Comparison of ENCODE assay signal across 33 cellular contexts in the genomic region with DNA sequence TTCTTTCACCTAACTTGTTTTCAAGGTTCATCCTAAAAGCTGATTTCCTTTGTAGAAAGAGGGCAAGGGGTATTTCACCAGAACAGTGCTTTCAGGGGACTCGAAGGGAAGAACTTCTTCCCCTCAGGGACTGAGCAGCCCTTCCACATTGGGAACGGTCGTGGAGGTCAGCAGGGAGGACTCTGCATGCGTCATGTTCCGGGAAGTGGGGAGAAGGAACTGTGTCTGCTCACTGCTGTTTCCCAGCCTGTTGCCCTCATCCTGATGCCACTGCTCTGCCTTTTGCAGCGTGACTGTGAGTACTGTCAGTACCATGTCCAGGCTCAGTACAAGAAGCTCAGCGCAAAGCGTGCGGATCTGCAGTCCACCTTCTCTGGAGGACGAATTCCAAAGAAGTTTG. TPM values are rescaled to one million over a fixed set of nuclear protein-coding genes. Genes with fewer than 3 reads are reported as not detected.
DNase-seq lines count a peak whose midpoint lies in the region; ATAC-seq, FAIRE-seq and TF ChIP-seq lines count a peak whose summit lies in the region.
"Had no signal": no experiment of that assay in that cellular context is flagged by ENCODE, and none has a peak within 500 bp of the region (broad histone marks: within the 10 kb centered on the region; RNA-seq: fewer than 3 reads in every experiment).

No MANE protein-coding gene starts in this region.

- H3K27me3 ChIP-seq in liver (ENCODE audit: control insufficient read depth in 4 of 4, insufficient read depth in 4 of 4, low read length in 3 of 4) (no peaks in the 10 kb centered on the region), right lobe of liver (no peaks in the 10 kb centered on the region), H1 (replicated peaks in 1 of 4; ENCODE audit: control insufficient read depth in 3 of 4, extremely low read depth in 1 of 4, insufficient read depth in 3 of 4, low read length in 3 of 4) (no peaks in the 10 kb centered on the region), osteoblast (ENCODE audit: insufficient read depth, low read length) (no peaks in the 10 kb centered on the region), mesendoderm (ENCODE audit: insufficient read depth, low read length, poor library complexity) (no peaks in the 10 kb centered on the region)
- H3K27me3 ChIP-seq: BE2C, BLaER1 had no signal

- H3K9me3 Mint-ChIP-seq in activated naive CD4-positive, alpha-beta T cell treated with anti-CD3 and anti-CD28 coated beads, Interleukin-2, amount 10 ng/mL, durations not matched to agents 7 days and 5 days = no peaks in the 10 kb centered on the region
- H3K9me3 Mint-ChIP-seq: CD4-positive, alpha-beta memory T cell had no signal

- peaks cover 41% of the 10 kb centered on the region for H3K36me3 Mint-ChIP-seq in activated naive CD4-positive, alpha-beta T cell treated with anti-CD3 and anti-CD28 coated beads, Interleukin-2, amount 10 ng/mL, durations not matched to agents 7 days and 5 days
- H3K36me3 Mint-ChIP-seq: CD4-positive, alpha-beta memory T cell; CD4-positive, CD25-positive, alpha-beta regulatory T cell; CD8-positive, alpha-beta memory T cell had no signal

- TF ChIP-seq EP300 in H1 (IDR thresholded peaks at IDR 0.05; ENCODE audit: borderline replicate concordance in 1 of 2, low read depth in 2 of 2, low read length in 2 of 2) = no peak

- H4K5ac ChIP-seq in H1 (ENCODE audit: insufficient read length, low read depth, low read length) = no peak overlapping the region
- H4K5ac ChIP-seq in mesendoderm (ENCODE audit: low read length) = no peak overlapping the region

- H2AK5ac ChIP-seq in H1 (ENCODE audit: low read depth, low read length) (no peak overlapping the region), mesendoderm (ENCODE audit: low read length) (no peak overlapping the region)

- H3K14ac ChIP-seq in H1 (ENCODE audit: insufficient read length) = no peak overlapping the region

- 88% methylated on average over 10 of the region's 10 CpGs for WGBS in liver
- WGBS in right lobe of liver (ENCODE audit: insufficient coverage, low coverage, low lambda C conversion rate, missing lambda C conversion rate) = 75% methylated on average over 3 of the region's 10 CpGs
- 91% methylated on average over 10 of the region's 10 CpGs; no CpG with 5 or more reads in 1 of the 2 experiments for WGBS in H1 (ENCODE audit: extremely low coverage in 1 of 2, insufficient coverage in 1 of 2, insufficient read length in 1 of 2, insufficient replicate concordance in 2 of 2, low coverage in 1 of 2, low lambda C conversion rate in 2 of 2, missing lambda C conversion rate in 1 of 2), 2 experiments
- WGBS in mesendoderm (ENCODE audit: extremely low coverage, insufficient coverage, low lambda C conversion rate) = no CpG with 5 or more reads among the region's 10 CpGs

- H3K56ac ChIP-seq in H1 (replicated peaks; ENCODE audit: insufficient read length, low read depth, low read length) (no peak overlapping the region), mesendoderm (ENCODE audit: low read length) (no peak overlapping the region)

- H3K4me2 ChIP-seq in H1 (ENCODE audit: insufficient read depth in 1 of 2, low read depth in 2 of 2, low read length in 2 of 2) = no peak overlapping the region
- H3K4me2 ChIP-seq in osteoblast (ENCODE audit: insufficient read depth, low read length) = no peak overlapping the region
- no peak overlapping the region for H3K4me2 ChIP-seq in mesendoderm (ENCODE audit: low read length)
- H3K4me2 ChIP-seq: BLaER1 had no signal

- H4K20me1 ChIP-seq in H1 (replicated peaks in 1 of 2; ENCODE audit: control insufficient read depth in 1 of 2, insufficient read depth in 2 of 2, low read length in 2 of 2) (peaks cover 0 to 5% of the 10 kb centered on the region in 2 experiments), osteoblast (ENCODE audit: insufficient read depth, low read length) (no peaks in the 10 kb centered on the region)
- H4K20me1 ChIP-seq: BLaER1 had no signal

- DNase-seq in right lobe of liver (no peak), H1 (ENCODE audit: low read depth in 1 of 2, low spot score in 2 of 2) (no peak), osteoblast (ENCODE audit: insufficient read length, low spot score, missing footprints) (peak; percentile 26), mesendoderm (no peak)
- no peak for DNase-seq in activated naive CD4-positive, alpha-beta T cell treated with anti-CD3 and anti-CD28 coated beads, Interleukin-2, amount 10 ng/mL, durations not matched to agents 7 days and 5 days
- DNase-seq: 8988T; ACHN; BE2C; C1 segment of cervical spinal cord; CD4-positive, alpha-beta memory T cell; CD4-positive, CD25-positive, alpha-beta regulatory T cell; CD8-positive, alpha-beta memory T cell; COR-L47; DMS 273 treated with DMSO at 0.1 percent for 48 hours; DMS153; DMS53; DMS79; DND-41; EL; GDM1 had no signal

- H3K27me3 Mint-ChIP-seq in activated naive CD4-positive, alpha-beta T cell treated with anti-CD3 and anti-CD28 coated beads, Interleukin-2, amount 10 ng/mL, durations not matched to agents 7 days and 5 days = no peaks in the 10 kb centered on the region
- H3K27me3 Mint-ChIP-seq: CD4-positive, alpha-beta memory T cell; CD4-positive, CD25-positive, alpha-beta regulatory T cell; CD8-positive, alpha-beta memory T cell had no signal

- no peak overlapping the region for H2BK5ac ChIP-seq in H1 (ENCODE audit: low read depth, low read length)
- H2BK5ac ChIP-seq in mesendoderm (ENCODE audit: low read length) = no peak overlapping the region

- H3K9ac ChIP-seq in liver (ENCODE audit: low read depth in 1 of 2, low read length in 2 of 2) = no peak overlapping the region
- H3K9ac ChIP-seq in H1 (replicated peaks in 1 of 4; ENCODE audit: extremely low read depth in 1 of 4, low read depth in 3 of 4, low read length in 3 of 4) = no peak overlapping the region
- H3K9ac ChIP-seq in mesendoderm (ENCODE audit: low read length) = no peak overlapping the region
- H3K9ac ChIP-seq: BLaER1 had no signal

- H3K27ac Mint-ChIP-seq in activated naive CD4-positive, alpha-beta T cell treated with anti-CD3 and anti-CD28 coated beads, Interleukin-2, amount 10 ng/mL, durations not matched to agents 7 days and 5 days = no peak overlapping the region
- H3K27ac Mint-ChIP-seq: CD4-positive, alpha-beta memory T cell; CD4-positive, CD25-positive, alpha-beta regulatory T cell; CD8-positive, alpha-beta memory T cell had no signal

- H2BK120ac ChIP-seq in H1 (replicated peaks; ENCODE audit: low read depth, low read length) (no peak overlapping the region), mesendoderm (ENCODE audit: low read depth, low read length) (no peak overlapping the region)

- no peak for TF ChIP-seq CTCF in liver (IDR thresholded peaks at IDR 0.05; ENCODE audit: low read depth, low read length, missing input control)
- TF ChIP-seq CTCF in right lobe of liver (IDR thresholded peaks at IDR 0.05) = no peak
- TF ChIP-seq CTCF in H1 (IDR thresholded peaks at IDR 0.05; ENCODE audit: control extremely low read depth in 1 of 3, insufficient read depth in 1 of 3, low read depth in 1 of 3, low read length in 3 of 3) = no peak
- TF ChIP-seq CTCF in osteoblast (IDR thresholded peaks at IDR 0.05; ENCODE audit: extremely low read depth, low read depth, low read length) = no peak

- no peak for ATAC-seq in right lobe of liver
- no peak for ATAC-seq in GM18861 (IDR thresholded peaks at IDR 0.05; ENCODE audit: unreplicated experiment)
- ATAC-seq: GM12878 had no signal

- no peak for FAIRE-seq in H1 (lab: Jason Lieb, UNC)
- FAIRE-seq: A204.1, GM12878, GM12892, GM18507, GM19239 had no signal

- H3K23ac ChIP-seq in H1 (ENCODE audit: insufficient read length) = no peak overlapping the region
- no peak overlapping the region for H3K23ac ChIP-seq in mesendoderm (ENCODE audit: low read length)

- CTCF ChIA-PET in H1 (lab: Charles Lee; ENCODE audit: partially characterized antibody) = interaction anchor here (0.6 kb wide), 2 partner anchors 32 to 408 kb away, joined by 3 to 4 read pairs; no protein-coding TSS in a partner anchor
- CTCF ChIA-PET in activated naive CD4-positive, alpha-beta T cell treated with anti-CD3 and anti-CD28 coated beads, Interleukin-2, amount 10 ng/mL, durations not matched to agents 7 days and 5 days (lab: Charles Lee) = no interaction called here

- intact Hi-C loops in right lobe of liver (cut with DNase I) = no loop called here

- H2BK12ac ChIP-seq in H1 (ENCODE audit: low read depth, low read length) = no peak overlapping the region

- H3K79me1 ChIP-seq in H1 (ENCODE audit: low read depth, low read length) (no peaks in the 10 kb centered on the region; the same call in 1 of the 2 replicates), mesendoderm (ENCODE audit: low read length) (peaks cover 2% of the 10 kb centered on the region)

- H3K27ac ChIP-seq in liver (ENCODE audit: low read depth in 1 of 2, low read length in 2 of 2) (no peak overlapping the region), right lobe of liver (no peak overlapping the region), H1 (ENCODE audit: low read depth, low read length) (no peak overlapping the region), osteoblast (ENCODE audit: low read depth, low read length) (no peak overlapping the region), mesendoderm (ENCODE audit: low read depth, low read length) (no peak overlapping the region)
- H3K27ac ChIP-seq: BLaER1 had no signal

- H3K9me3 ChIP-seq in liver (ENCODE audit: control insufficient read depth in 4 of 4, low read length in 3 of 4) (no peaks in the 10 kb centered on the region), right lobe of liver (no peaks in the 10 kb centered on the region), H1 (ENCODE audit: insufficient read depth in 2 of 2, low read depth in 1 of 2, low read length in 1 of 2) (no peaks in the 10 kb centered on the region), osteoblast (ENCODE audit: low read depth, low read length) (no peaks in the 10 kb centered on the region)
- H3K9me3 ChIP-seq: BE2C had no signal

- no peak overlapping the region for H3K4me3 Mint-ChIP-seq in activated naive CD4-positive, alpha-beta T cell treated with anti-CD3 and anti-CD28 coated beads, Interleukin-2, amount 10 ng/mL, durations not matched to agents 7 days and 5 days
- H3K4me3 Mint-ChIP-seq: CD14-positive monocyte; CD4-positive, alpha-beta memory T cell; CD4-positive, CD25-positive, alpha-beta regulatory T cell; CD8-positive, alpha-beta memory T cell had no signal

- H4K91ac ChIP-seq in H1 (replicated peaks; ENCODE audit: insufficient read length, low read length) = no peak overlapping the region

- H3K79me2 ChIP-seq in H1 (ENCODE audit: control insufficient read depth in 1 of 2, insufficient read depth in 2 of 2, low read length in 2 of 2) (no peaks in the 10 kb centered on the region), osteoblast (ENCODE audit: insufficient read depth, low read length) (no peaks in the 10 kb centered on the region), mesendoderm (ENCODE audit: control insufficient read depth, insufficient read depth, low read length) (no peaks in the 10 kb centered on the region)

- H3K36me3 ChIP-seq in liver (ENCODE audit: control insufficient read depth in 4 of 4, insufficient read depth in 3 of 4, low read depth in 1 of 4, low read length in 3 of 4) (no peaks in the 10 kb centered on the region), right lobe of liver (no peaks in the 10 kb centered on the region), H1 (ENCODE audit: control insufficient read depth in 2 of 4, insufficient read depth in 4 of 4, low read length in 3 of 4) (peaks cover 46 to 91% (median 75%) of the 10 kb centered on the region in 4 experiments), osteoblast (ENCODE audit: insufficient read depth, low read length) (peaks cover 12% of the 10 kb centered on the region), mesendoderm (ENCODE audit: control insufficient read depth, insufficient read depth, low read length) (peaks cover 18% of the 10 kb centered on the region)

- H3K4me1 ChIP-seq in liver (ENCODE audit: control insufficient read depth in 4 of 4, insufficient read depth in 4 of 4, low read length in 3 of 4) = peaks cover 0 to 2% (median 0%) of the 10 kb centered on the region in 4 donors
- H3K4me1 ChIP-seq in right lobe of liver = peaks cover 0 to 12% (median 0%) of the 10 kb centered on the region in 4 donors
- H3K4me1 ChIP-seq in H1 (replicated peaks in 1 of 4; ENCODE audit: control insufficient read depth in 3 of 4, insufficient read depth in 4 of 4, low read length in 3 of 4) = no peaks in the 10 kb centered on the region
- peaks cover 5% of the 10 kb centered on the region for H3K4me1 ChIP-seq in osteoblast (ENCODE audit: insufficient read depth, low read length)
- H3K4me1 ChIP-seq in mesendoderm (ENCODE audit: control insufficient read depth, low read depth, low read length) = no peaks in the 10 kb centered on the region
- H3K4me1 ChIP-seq: BE2C, BLaER1 had no signal

- no peak overlapping the region for H3K4me3 ChIP-seq in liver (ENCODE audit: low read depth in 1 of 3, low read length in 3 of 3)
- no peak overlapping the region for H3K4me3 ChIP-seq in right lobe of liver
- no peak overlapping the region for H3K4me3 ChIP-seq in H1 (ENCODE audit: extremely low read depth in 1 of 4, insufficient read depth in 2 of 4, low read depth in 3 of 4, low read length in 4 of 4)
- H3K4me3 ChIP-seq in osteoblast (ENCODE audit: insufficient read depth, low read length) = no peak overlapping the region
- no peak overlapping the region for H3K4me3 ChIP-seq in mesendoderm (ENCODE audit: low read length)
- H3K4me3 ChIP-seq: BLaER1, GM12878 had no signal

- TF ChIP-seq POLR2A in right lobe of liver (IDR thresholded peaks at IDR 0.05) (no peak), H1 (IDR thresholded peaks at IDR 0.05; ENCODE audit: control extremely low read depth in 1 of 2, low read depth in 2 of 2, low read length in 2 of 2) (no peak)

- no peak overlapping the region for H2BK15ac ChIP-seq in H1 (ENCODE audit: low read length)
- no peak overlapping the region for H2BK15ac ChIP-seq in mesendoderm (replicated peaks; ENCODE audit: low read depth)

- no peak overlapping the region for H3K18ac ChIP-seq in H1 (ENCODE audit: extremely low read depth, low read length)
- no peak overlapping the region for H3K18ac ChIP-seq in mesendoderm (ENCODE audit: low read length)

- H3K4me1 Mint-ChIP-seq in activated naive CD4-positive, alpha-beta T cell treated with anti-CD3 and anti-CD28 coated beads, Interleukin-2, amount 10 ng/mL, durations not matched to agents 7 days and 5 days = no peaks in the 10 kb centered on the region
- H3K4me1 Mint-ChIP-seq: CD14-positive monocyte; CD4-positive, alpha-beta memory T cell; CD4-positive, CD25-positive, alpha-beta regulatory T cell; CD8-positive, alpha-beta memory T cell had no signal

- H3K4ac ChIP-seq in H1 (replicated peaks; ENCODE audit: insufficient read length, low read depth, low read length) (no peak overlapping the region), mesendoderm (ENCODE audit: low read depth, low read length) (no peak overlapping the region)

- no peaks in the 10 kb centered on the region for H3K23me2 ChIP-seq in H1 (ENCODE audit: low read depth, low read length)

- POLR2A ChIA-PET in H1 (lab: Charles Lee; ENCODE audit: partially characterized antibody) = interaction anchor here (0.7 to 1.4 kb wide), 2 partner anchors 11 to 144 kb away, joined by 3 to 4 read pairs; no protein-coding TSS in a partner anchor

- no peak for TF ChIP-seq RAD21 in liver (IDR thresholded peaks at IDR 0.05)
- no peak for TF ChIP-seq RAD21 in H1 (IDR thresholded peaks at IDR 0.05 in 1 of 2, conservative IDR thresholded peaks at IDR 0.05 in 1 of 2; ENCODE audit: low read depth in 2 of 2, low read length in 2 of 2)

- H2AFZ ChIP-seq in H1 (ENCODE audit: low read length) (no peak overlapping the region), osteoblast (ENCODE audit: low read length) (no peak overlapping the region)

- H4K8ac ChIP-seq in H1 (ENCODE audit: extremely low read depth, insufficient read depth, low read length) (0 out of 2 replicates have a peak overlapping the region, but pooled peaks have one; percentile 23), mesendoderm (ENCODE audit: low read depth, low read length) (no peak overlapping the region)

- H2BK20ac ChIP-seq in H1 (ENCODE audit: low read length) = no peak overlapping the region

RNA-seq across cellular contexts. Expression of a gene that starts 27.2 kb away (rescaled TPM):
- 10 to 100 TPM in 1 of 2 donors, under 1 TPM in 1; under 0.01 to 10.0 TPM for total RNA-seq in liver
- polyA plus RNA-seq in liver = under 1 TPM; 0.32 to 0.37 TPM
- 1 to 10 TPM in 2 of 6 experiments, under 1 TPM in 3, not detected in 1; 0.05 to 6.4 (median 0.64) TPM for total RNA-seq in right lobe of liver
- 59.0 and 60.3 TPM in 2 replicates for total RNA-seq in H1 (2021; fragmentation: NEBNext Ultra II Directional; extraction: Animal tissue kit (Norgen Biotek cat#: 25700))
- 6.8 and 9.8 TPM in 2 replicates for polyA plus RNA-seq in H1 (2011; rRNA removed)
- 16.0 TPM for polyA plus RNA-seq in H1 (2011; cell fraction: cytosol; rRNA removed)
- 16.2 TPM for polyA plus RNA-seq in H1 (2011; cell fraction: nucleus; rRNA removed)
- polyA plus RNA-seq in H1 (2012, experiment 1 of 2) = 25.3 to 39.9 TPM (median 30.4 TPM) in 4 replicates
- 1.5 TPM for polyA plus RNA-seq in H1 (2012, experiment 2 of 2)
- 26.6 TPM for polyA plus RNA-seq in H1 (2013, experiment 1 of 2)
- polyA plus RNA-seq in H1 (2013, experiment 2 of 2) = 27.4 TPM
- polyA minus RNA-seq in H1 (2011; rRNA and poly(A)+ RNA removed) = 26.6 and 30.2 TPM in 2 replicates
- 21.7 TPM for polyA minus RNA-seq in H1 (2011; cell fraction: cytosol; rRNA and poly(A)+ RNA removed)
- 51.6 TPM for polyA minus RNA-seq in H1 (2011; cell fraction: nucleus; rRNA and poly(A)+ RNA removed)
- total RNA-seq in osteoblast = 1.4 and 2.4 TPM in 2 replicates
- 39.8 TPM for polyA plus RNA-seq in mesendoderm (2013, experiment 1 of 2)
- polyA plus RNA-seq in mesendoderm (2013, experiment 2 of 2) = 38.2 TPM
- polyA plus RNA-seq: CD14-positive monocyte; CD4-positive, alpha-beta memory T cell; CD8-positive, alpha-beta memory T cell had no signal

RNA-seq across cellular contexts. Expression of a gene that starts 45.6 kb away (rescaled TPM):
- total RNA-seq in liver = not detected
- not detected for polyA plus RNA-seq in liver
- not detected for total RNA-seq in right lobe of liver
- total RNA-seq in H1 (2021; fragmentation: NEBNext Ultra II Directional; extraction: Animal tissue kit (Norgen Biotek cat#: 25700)) = 4.1 and 4.6 TPM in 2 replicates
- 1.2 and 1.8 TPM in 2 replicates for polyA plus RNA-seq in H1 (2011; rRNA removed)
- polyA plus RNA-seq in H1 (2011; cell fraction: cytosol; rRNA removed) = 2.0 TPM
- polyA plus RNA-seq in H1 (2011; cell fraction: nucleus; rRNA removed) = 0.76 TPM
- 1.4 to 3.9 TPM (median 2.9 TPM) in 4 replicates for polyA plus RNA-seq in H1 (2012, experiment 1 of 2)
- 4.4 TPM for polyA plus RNA-seq in H1 (2012, experiment 2 of 2)
- polyA plus RNA-seq in H1 (2013, experiment 1 of 2) = 2.1 TPM
- polyA plus RNA-seq in H1 (2013, experiment 2 of 2) = 2.7 TPM
- 0.32 TPM in 1 of 2 replicates, not detected in the other for polyA minus RNA-seq in H1 (2011; rRNA and poly(A)+ RNA removed)
- polyA minus RNA-seq in H1 (2011; cell fraction: cytosol; rRNA and poly(A)+ RNA removed) = not detected
- polyA minus RNA-seq in H1 (2011; cell fraction: nucleus; rRNA and poly(A)+ RNA removed) = not detected
- total RNA-seq in osteoblast = not detected in 2 replicates
- 0.25 TPM for polyA plus RNA-seq in mesendoderm (2013, experiment 1 of 2)
- polyA plus RNA-seq in mesendoderm (2013, experiment 2 of 2) = 0.18 TPM
- total RNA-seq: A673; CD4-positive, alpha-beta memory T cell; CD4-positive, CD25-positive, alpha-beta regulatory T cell; CD8-positive, alpha-beta memory T cell; Daoy; G401; GM12878 had no signal
- polyA plus RNA-seq: AG04450; CD14-positive monocyte; CD4-positive, alpha-beta memory T cell; CD4-positive, CD25-positive, alpha-beta regulatory T cell; CD8-positive, alpha-beta memory T cell had no signal
